ENCODE assay signal across 1 cellular context in genomic region chr2:181790716-181791649, GRCh38.
TF ChIP-seq lines count a peak whose summit lies in the region.

No MANE protein-coding gene starts in this region.

TF ChIP-seq in HepG2, 621 proteins besides CTCF, POLR2A, EP300 and RAD21 (continued from another document and continues in another):
- TF ChIP-seq REST (IDR thresholded peaks at IDR 0.05; ENCODE audit: borderline replicate concordance in 1 of 2, low read depth in 1 of 2, low read length in 2 of 2) (0 out of 4 replicates have a peak, but pooled peaks of 1 of the 2 experiments have one; percentile 37), ATAD3A (CRISPR knock-in tag; IDR thresholded peaks at IDR 0.05) (no peak), ZNF235 (CRISPR knock-in tag; IDR thresholded peaks at IDR 0.05; ENCODE audit: borderline replicate concordance) (no peak), RFXANK (CRISPR knock-in tag; IDR thresholded peaks at IDR 0.05) (no peak), ZHX1 (CRISPR knock-in tag; IDR thresholded peaks at IDR 0.05; ENCODE audit: low read depth) (peak; percentile 74; the same call in 1 of the 2 replicates), MAF1 (CRISPR knock-in tag; IDR thresholded peaks at IDR 0.05; ENCODE audit: borderline replicate concordance) (no peak), ATF2 (CRISPR knock-in tag; IDR thresholded peaks at IDR 0.05) (peak; percentile 78; the same call in 1 of the 2 replicates), SSRP1 (CRISPR knock-in tag; IDR thresholded peaks at IDR 0.05) (0 out of 2 replicates have a peak, but pooled peaks have one; percentile 50), ARID4A (CRISPR knock-in tag; IDR thresholded peaks at IDR 0.05; ENCODE audit: borderline replicate concordance) (peak; percentile 38; the same call in 1 of the 2 replicates), NFE2L1 (CRISPR knock-in tag; IDR thresholded peaks at IDR 0.05; ENCODE audit: borderline replicate concordance) (no peak), POLR2G (IDR thresholded peaks at IDR 0.05; ENCODE audit: low read depth, low read length) (peak; percentile 72), ZBTB38 (CRISPR knock-in tag; IDR thresholded peaks at IDR 0.05) (no peak), NFRKB (IDR thresholded peaks at IDR 0.05) (no peak), NKX3-1 (CRISPR knock-in tag; IDR thresholded peaks at IDR 0.05) (no peak), ZFP91 (CRISPR knock-in tag; IDR thresholded peaks at IDR 0.05; ENCODE audit: borderline replicate concordance) (no peak), ZKSCAN8 (CRISPR knock-in tag; IDR thresholded peaks at IDR 0.05; ENCODE audit: borderline replicate concordance) (no peak; the same call in 1 of the 2 replicates), SOX13 (IDR thresholded peaks at IDR 0.05) (peak; percentile 48; the same call in 1 of the 2 replicates), SOX13 (CRISPR knock-in tag; conservative IDR thresholded peaks at IDR 0.05 in 1 of 2, IDR thresholded peaks at IDR 0.05 in 1 of 2) (peak in 1 of 2 experiments; percentile 89; a peak in 2 of 4 replicates), U2AF1 (optimal IDR thresholded peaks at IDR 0.05; ENCODE audit: low read depth, low read length) (no peak), HNF4A (CRISPR knock-in tag; IDR thresholded peaks at IDR 0.05) (peak; percentile 91), ZNF343 (CRISPR knock-in tag; IDR thresholded peaks at IDR 0.05) (no peak), CERS6 (CRISPR knock-in tag; IDR thresholded peaks at IDR 0.05) (no peak), PREB (CRISPR knock-in tag; IDR thresholded peaks at IDR 0.05) (no peak), ZBTB1 (CRISPR knock-in tag; IDR thresholded peaks at IDR 0.05; ENCODE audit: borderline replicate concordance) (no peak), ZNF646 (CRISPR knock-in tag; IDR thresholded peaks at IDR 0.05) (peak; percentile 54; the same call in 1 of the 2 replicates), ZNF615 (CRISPR knock-in tag; IDR thresholded peaks at IDR 0.05; ENCODE audit: borderline replicate concordance) (0 out of 2 replicates have a peak, but pooled peaks have one; percentile 47), ZNF260 (CRISPR knock-in tag; IDR thresholded peaks at IDR 0.05; ENCODE audit: borderline replicate concordance, low read depth) (no peak), MEF2D (CRISPR knock-in tag; IDR thresholded peaks at IDR 0.05) (peak; percentile 74), ZNF703 (CRISPR knock-in tag; IDR thresholded peaks at IDR 0.05; ENCODE audit: borderline replicate concordance) (no peak)
